ENCODE assay signal across 17 cellular contexts in the genomic region with DNA sequence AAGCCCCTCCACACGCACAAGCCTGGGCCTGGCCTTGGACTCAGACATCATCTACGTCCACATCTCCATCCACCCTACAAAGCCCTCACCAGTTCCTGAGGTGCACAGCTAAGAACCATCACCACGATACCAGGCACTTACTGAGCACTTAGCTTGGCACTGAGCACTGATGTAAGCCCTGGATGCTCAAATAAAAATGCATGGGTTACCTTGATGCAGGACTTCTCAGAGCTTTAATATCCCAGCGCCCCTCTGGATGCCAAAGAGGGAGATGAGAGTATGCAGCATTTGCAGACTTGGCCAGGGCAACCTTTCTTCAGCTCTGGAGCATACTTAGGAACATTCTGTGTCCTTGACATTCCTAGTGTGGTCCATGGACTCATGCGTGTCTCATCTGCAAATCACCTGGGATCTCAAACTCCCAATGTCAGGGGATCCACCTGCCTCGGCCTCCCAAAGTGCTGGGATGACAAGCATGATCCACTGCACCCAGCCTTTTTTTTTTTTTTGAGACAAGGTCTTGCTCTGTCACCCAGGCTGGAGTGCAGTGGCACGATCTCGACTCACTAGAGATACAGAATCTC.
DNase-seq lines count a peak whose midpoint lies in the region; ATAC-seq, FAIRE-seq and TF ChIP-seq lines count a peak whose summit lies in the region.
"Had no signal": no experiment of that assay in that cellular context is flagged by ENCODE, and none has a peak within 500 bp of the region (broad histone marks: within the 10 kb centered on the region; RNA-seq: fewer than 3 reads in every experiment).

No MANE protein-coding gene starts in this region.

- H4K8ac ChIP-seq in IMR-90 (ENCODE audit: low read depth in 2 of 2, low read length in 2 of 2): no peak overlapping the region

- no peaks in the 10 kb centered on the region for H3K36me3 ChIP-seq in IMR-90 (ENCODE audit: control insufficient read depth, insufficient read depth, low read length)
- H3K36me3 ChIP-seq in bronchial epithelial cell (ENCODE audit: control insufficient read depth, insufficient read depth, low read length): no peaks in the 10 kb centered on the region
- H3K36me3 ChIP-seq in osteoblast (ENCODE audit: insufficient read depth, low read length): no peaks in the 10 kb centered on the region
- no peaks in the 10 kb centered on the region for H3K36me3 ChIP-seq in thyroid gland

- in situ Hi-C loops in IMR-90 (cut with MboI; ENCODE audit: low sequenced_read_pairs): no loop called here

- H3K23ac ChIP-seq in IMR-90 (ENCODE audit: low read depth, low read length): no peak overlapping the region

- no peak for ATAC-seq in IMR-90 (ENCODE audit: low read depth)
- ATAC-seq: HCT116 had no signal

- H2AK5ac ChIP-seq in IMR-90 (ENCODE audit: low read depth, low read length): no peak overlapping the region

- no peak overlapping the region for H3K18ac ChIP-seq in IMR-90 (ENCODE audit: low read depth, low read length)

- intact Hi-C loops in IMR-90 (cut with micrococcal nuclease) (no loop called here), thyroid gland (cut with DNase I) (no loop called here)

- CTCF ChIA-PET in IMR-90 (lab: Yijun Ruan, JAX): no interaction called here

- no peak overlapping the region for H4K5ac ChIP-seq in IMR-90 (ENCODE audit: low read depth, low read length)

- H3K4me2 ChIP-seq in IMR-90 (ENCODE audit: low read depth, low read length): no peak overlapping the region
- H3K4me2 ChIP-seq in osteoblast (ENCODE audit: insufficient read depth, low read length): no peak overlapping the region

- dilution Hi-C loops in IMR-90 (cut with HindIII; ENCODE audit: low sequenced_read_pairs, unreplicated experiment): no loop called here

- 45% methylated on average over 2 of the region's 8 CpGs; no CpG with 5 or more reads in 1 of the 2 experiments for WGBS in IMR-90 (ENCODE audit: extremely low coverage in 2 of 2, insufficient read length in 1 of 2), 2 experiments
- WGBS in thyroid gland, 2 donors: 86 to 94% methylated on average over 8 of the region's 8 CpGs

- no peak overlapping the region for H2BK20ac ChIP-seq in IMR-90 (ENCODE audit: low read depth, low read length)

- H3K9me3 ChIP-seq in IMR-90 (ENCODE audit: control insufficient read depth, insufficient read depth, low read length) (peaks cover 2% of the 10 kb centered on the region; the same call in 1 of the 2 replicates), osteoblast (ENCODE audit: low read depth, low read length) (no peaks in the 10 kb centered on the region), thyroid gland (no peaks in the 10 kb centered on the region)

- no peak overlapping the region for H3K56ac ChIP-seq in IMR-90 (ENCODE audit: extremely low read depth, insufficient read depth, low read length)

- no peaks in the 10 kb centered on the region for H3K79me2 ChIP-seq in osteoblast (ENCODE audit: insufficient read depth, low read length)

- no peak for DNase-seq in IMR-90
- no peak for DNase-seq in bronchial epithelial cell (ENCODE audit: low read depth)
- peak; percentile 53 for DNase-seq in osteoblast (ENCODE audit: insufficient read length, low spot score, missing footprints)
- no peak for DNase-seq in thyroid gland
- no peak for DNase-seq in hippocampal formation (lab: John Stamatoyannopoulos, UW)
- DNase-seq in mesenteric fat pad (ENCODE audit: low spot score): no peak
- DNase-seq: Calu3; CD4-positive, alpha-beta memory T cell; COR-L47; DMS53; DMS79 treated with DMSO at 0.1 percent for 48 hours; GF-D8; GM23248; H9; HFFc6 had no signal

- H3K4ac ChIP-seq in IMR-90 (ENCODE audit: low read depth, low read length): no peak overlapping the region

- TF ChIP-seq RAD21 in IMR-90 (IDR thresholded peaks at IDR 0.05; ENCODE audit: low read length): no peak

- no peak overlapping the region for H2BK120ac ChIP-seq in IMR-90 (ENCODE audit: low read depth, low read length)

- no peak overlapping the region for H2BK5ac ChIP-seq in IMR-90 (ENCODE audit: low read depth, low read length, poor library complexity, severe bottlenecking)

- H3K4me1 ChIP-seq in IMR-90 (ENCODE audit: control insufficient read depth, insufficient read depth, low read length): no peaks in the 10 kb centered on the region
- no peaks in the 10 kb centered on the region for H3K4me1 ChIP-seq in osteoblast (ENCODE audit: insufficient read depth, low read length)
- H3K4me1 ChIP-seq in thyroid gland: peaks cover 0 to 8% of the 10 kb centered on the region in 2 donors

- FAIRE-seq in bronchial epithelial cell (lab: Jason Lieb, UNC): peak; percentile 36
- FAIRE-seq: GM18507 had no signal

- peak overlapping the region; percentile 28 for H2AK9ac ChIP-seq in IMR-90 (replicated peaks; ENCODE audit: low read depth, low read length, poor library complexity)

- peaks cover 43% of the 10 kb centered on the region for H3K27me3 ChIP-seq in IMR-90 (ENCODE audit: control insufficient read depth, insufficient read depth, low read length)
- no peaks in the 10 kb centered on the region for H3K27me3 ChIP-seq in bronchial epithelial cell (ENCODE audit: control insufficient read depth, insufficient read depth, low read length)
- H3K27me3 ChIP-seq in osteoblast (ENCODE audit: insufficient read depth, low read length): peaks cover 17% of the 10 kb centered on the region
- H3K27me3 ChIP-seq in thyroid gland: no peaks in the 10 kb centered on the region

- no peak overlapping the region for H2AFZ ChIP-seq in IMR-90 (replicated peaks; ENCODE audit: low read length, poor library complexity)
- no peak overlapping the region for H2AFZ ChIP-seq in osteoblast (ENCODE audit: low read length)
- H2AFZ ChIP-seq: GM23248 had no signal

- H2BK15ac ChIP-seq in IMR-90 (ENCODE audit: low read depth, low read length): no peak overlapping the region

- POLR2A ChIA-PET in IMR-90 (lab: Charles Lee; ENCODE audit: unreplicated experiment): no interaction called here

- no peak overlapping the region for H3K9ac ChIP-seq in IMR-90 (ENCODE audit: low read depth, low read length)
- H3K9ac ChIP-seq: GM23248 had no signal

- no peak overlapping the region for H3K4me3 ChIP-seq in IMR-90 (ENCODE audit: insufficient read depth, low read depth, low read length)
- H3K4me3 ChIP-seq in bronchial epithelial cell (ENCODE audit: low read depth, low read length): no peak overlapping the region
- no peak overlapping the region for H3K4me3 ChIP-seq in osteoblast (ENCODE audit: insufficient read depth, low read length)
- no peak overlapping the region for H3K4me3 ChIP-seq in thyroid gland (replicated peaks in 1 of 3)
- H3K4me3 ChIP-seq: GM23248 had no signal

- H4K20me1 ChIP-seq in IMR-90 (ENCODE audit: insufficient read depth, low read length) (no peaks in the 10 kb centered on the region), osteoblast (ENCODE audit: insufficient read depth, low read length) (no peaks in the 10 kb centered on the region)

- no peaks in the 10 kb centered on the region for H3K79me1 ChIP-seq in IMR-90 (ENCODE audit: low read depth in 1 of 2, low read length in 2 of 2)

- BruUV-seq in IMR-90 (replicated peaks; lab: Mats Ljungman, UMichigan): no TSS peak

- H3K14ac ChIP-seq in IMR-90 (replicated peaks; ENCODE audit: low read depth, low read length): no peak overlapping the region

- TF ChIP-seq CTCF in IMR-90 (conservative IDR thresholded peaks at IDR 0.05; ENCODE audit: low read depth, low read length) (no peak), bronchial epithelial cell (IDR thresholded peaks at IDR 0.05; ENCODE audit: insufficient read depth, low read length, severe bottlenecking) (no peak), osteoblast (IDR thresholded peaks at IDR 0.05; ENCODE audit: extremely low read depth, low read depth, low read length) (no peak), thyroid gland (IDR thresholded peaks at IDR 0.05) (no peak)

- TF ChIP-seq POLR2A in IMR-90 (IDR thresholded peaks at IDR 0.05; ENCODE audit: low read depth, low read length) (no peak), thyroid gland (IDR thresholded peaks at IDR 0.05) (no peak)

- H4K91ac ChIP-seq in IMR-90 (ENCODE audit: insufficient read depth, low read depth, low read length): no peak overlapping the region

- H3K9me1 ChIP-seq in IMR-90 (ENCODE audit: insufficient read depth, low read length): peaks cover 7% of the 10 kb centered on the region; the same call in 1 of the 2 replicates

- no peak overlapping the region for H3K27ac ChIP-seq in IMR-90 (ENCODE audit: insufficient read depth, low read length)
- H3K27ac ChIP-seq in osteoblast (ENCODE audit: low read depth, low read length): no peak overlapping the region
- H3K27ac ChIP-seq in thyroid gland: no peak overlapping the region
- H3K27ac ChIP-seq: GM23248 had no signal

TF ChIP-seq in IMR-90, 13 proteins besides CTCF, POLR2A, EP300 and RAD21 (continues in another document):
- TF ChIP-seq FOS (IDR thresholded peaks at IDR 0.05; ENCODE audit: low read depth, low read length) (no peak), NFE2L2 (IDR thresholded peaks at IDR 0.05; ENCODE audit: low read depth, low read length) (no peak), CHD1 (IDR thresholded peaks at IDR 0.05; ENCODE audit: low read depth, low read length) (no peak), SMC3 (IDR thresholded peaks at IDR 0.05; ENCODE audit: low read depth, low read length) (no peak), RCOR1 (IDR thresholded peaks at IDR 0.05; ENCODE audit: insufficient replicate concordance, low read length) (no peak), MAZ (IDR thresholded peaks at IDR 0.05; ENCODE audit: borderline replicate concordance, low read depth, low read length) (no peak), CEBPB (IDR thresholded peaks at IDR 0.05; ENCODE audit: low read depth, low read length) (no peak), MXI1 (IDR thresholded peaks at IDR 0.05; ENCODE audit: borderline replicate concordance, low read depth, low read length) (no peak), MAFK (IDR thresholded peaks at IDR 0.05; ENCODE audit: low read depth, low read length) (no peak), USF2 (IDR thresholded peaks at IDR 0.05; ENCODE audit: low read depth, low read length) (no peak), RFX5 (IDR thresholded peaks at IDR 0.05; ENCODE audit: low read depth, low read length) (no peak)
